Comparison of ENCODE assay signal across 16 cellular contexts in genomic region chr7:42457663-42458062, GRCh38.
"Had no signal": no experiment of that assay in that cellular context is flagged by ENCODE, and none has a peak within 500 bp of the region (broad histone marks: within the 10 kb centered on the region; RNA-seq: fewer than 3 reads in every experiment).

No MANE protein-coding gene starts in this region.

- ATAC-seq: activated T-cell treated with anti-CD3 and anti-CD28 coated beads, Interleukin-2, amount 50 U/mL, for 72 hours; left lobe of liver; naive thymus-derived CD4-positive, alpha-beta T cell; stimulated activated naive CD8-positive, alpha-beta T cell treated with anti-CD3 and anti-CD28 coated beads, Interleukin-15, Interleukin-2, amounts not matched to agents 100 U/mL and 50 U/mL, for 24 hours had no signal

- H3K9me3 ChIP-seq: heart left ventricle, neutrophil, suprapubic skin had no signal

- H3K27ac ChIP-seq: heart left ventricle, neutrophil, skin epidermis, suprapubic skin had no signal

- H3K4me1 ChIP-seq: heart left ventricle, suprapubic skin had no signal

- H3K36me3 ChIP-seq: heart left ventricle, neutrophil, suprapubic skin had no signal

- H3K4me3 ChIP-seq: heart left ventricle, skin epidermis, suprapubic skin had no signal

- DNase-seq: activated B cell treated with CpG ODN at 0.5 μM for 24 hours; activated CD8-positive, alpha-beta memory T cell treated with anti-CD3 and anti-CD28 coated beads, Interleukin-2, amount 50 U/mL, for 48 hours; activated gamma-delta T cell treated with Interleukin-2 at 50 U/mL for 16 hours; activated T-cell treated with anti-CD3 and anti-CD28 coated beads, Interleukin-2, amount 50 U/mL, for 72 hours; anterior cingulate cortex; cerebellar nuclear complex; effector memory CD4-positive, alpha-beta T cell; heart left ventricle; naive thymus-derived CD4-positive, alpha-beta T cell; stimulated activated naive CD8-positive, alpha-beta T cell treated with anti-CD3 and anti-CD28 coated beads, Interleukin-15, Interleukin-2, amounts not matched to agents 100 U/mL and 50 U/mL, for 24 hours had no signal

- FAIRE-seq: frontal cortex, TTC549 had no signal

- H3K27me3 ChIP-seq: heart left ventricle, neutrophil, suprapubic skin had no signal
